ENCODE assay signal across 14 cellular contexts in genomic region chr14:71363961-71364360, GRCh38. TPM values are rescaled to one million over a fixed set of nuclear protein-coding genes. Genes with fewer than 3 reads are reported as not detected.
DNase-seq lines count a peak whose midpoint lies in the region; ATAC-seq and TF ChIP-seq lines count a peak whose summit lies in the region.
"Had no signal": no experiment of that assay in that cellular context is flagged by ENCODE, and none has a peak within 500 bp of the region (broad histone marks: within the 10 kb centered on the region; RNA-seq: fewer than 3 reads in every experiment).

No MANE protein-coding gene starts in this region.

- CTCF ChIA-PET in CD8-positive, alpha-beta T cell (lab: Charles Lee) = no interaction called here

- no peaks in the 10 kb centered on the region for H3K27me3 Mint-ChIP-seq in CD8-positive, alpha-beta T cell (ENCODE audit: low read depth)
- no peaks in the 10 kb centered on the region for H3K27me3 Mint-ChIP-seq in activated T-helper 17 cell treated with anti-CD3 and anti-CD28 coated beads, Interleukin-2, amount 50 U/mL, for 72 hours

- H3K79me2 ChIP-seq in smooth muscle cell (ENCODE audit: low read depth) = peaks cover 89% of the 10 kb centered on the region

- peaks cover 80% of the 10 kb centered on the region for H4K20me1 ChIP-seq in smooth muscle cell (ENCODE audit: low read depth)

- no peaks in the 10 kb centered on the region for H3K36me3 ChIP-seq in CD8-positive, alpha-beta T cell (ENCODE audit: insufficient read depth, low read length)
- no peaks in the 10 kb centered on the region for H3K36me3 ChIP-seq in smooth muscle cell (ENCODE audit: low read depth)
- H3K36me3 ChIP-seq: neural progenitor cell had no signal

- H3K27me3 ChIP-seq in CD8-positive, alpha-beta T cell (ENCODE audit: insufficient read depth, low read length) = no peaks in the 10 kb centered on the region
- no peaks in the 10 kb centered on the region for H3K27me3 ChIP-seq in smooth muscle cell (ENCODE audit: low read depth)
- H3K27me3 ChIP-seq: neural progenitor cell had no signal

- no peak overlapping the region for H3K4me3 ChIP-seq in CD8-positive, alpha-beta T cell (ENCODE audit: low read depth, low read length)
- H3K4me3 ChIP-seq in fibroblast of villous mesenchyme (ENCODE audit: low read depth, low read length) = no peak overlapping the region
- H3K4me3 ChIP-seq in smooth muscle cell = no peak overlapping the region
- H3K4me3 ChIP-seq: neural progenitor cell had no signal

- ATAC-seq in CD8-positive, alpha-beta T cell = no peak
- no peak for ATAC-seq in activated T-helper 17 cell treated with anti-CD3 and anti-CD28 coated beads, Interleukin-2, amount 50 U/mL, for 72 hours (replicated peaks)
- ATAC-seq in GM18907 (IDR thresholded peaks at IDR 0.05; ENCODE audit: unreplicated experiment) = no peak
- no peak for ATAC-seq in GM21723 (IDR thresholded peaks at IDR 0.05; ENCODE audit: unreplicated experiment)

- H3K9me3 Mint-ChIP-seq in CD8-positive, alpha-beta T cell = peaks cover 3% of the 10 kb centered on the region
- peaks cover 4% of the 10 kb centered on the region for H3K9me3 Mint-ChIP-seq in activated T-helper 17 cell treated with anti-CD3 and anti-CD28 coated beads, Interleukin-2, amount 50 U/mL, for 72 hours

- no peak for TF ChIP-seq CTCF in CD8-positive, alpha-beta T cell (IDR thresholded peaks at IDR 0.05)
- no peak for TF ChIP-seq CTCF in fibroblast of villous mesenchyme (IDR thresholded peaks at IDR 0.05; ENCODE audit: insufficient read depth, low read depth, low read length)
- no peak for TF ChIP-seq CTCF in smooth muscle cell (IDR thresholded peaks at IDR 0.05; ENCODE audit: borderline replicate concordance, insufficient read depth, poor library complexity, severe bottlenecking)

- H3K36me3 Mint-ChIP-seq in CD8-positive, alpha-beta T cell = no peaks in the 10 kb centered on the region
- no peaks in the 10 kb centered on the region for H3K36me3 Mint-ChIP-seq in activated T-helper 17 cell treated with anti-CD3 and anti-CD28 coated beads, Interleukin-2, amount 50 U/mL, for 72 hours (ENCODE audit: low read depth)

- no peak overlapping the region for H3K27ac ChIP-seq in CD8-positive, alpha-beta T cell (ENCODE audit: low read depth, low read length)
- H3K27ac ChIP-seq in smooth muscle cell (ENCODE audit: low read depth) = peak overlapping the region; percentile 84
- H3K27ac ChIP-seq: neural progenitor cell had no signal

- H3K4me2 ChIP-seq in smooth muscle cell = peak overlapping the region; percentile 67
- H3K4me2 ChIP-seq: neural progenitor cell had no signal

- peak overlapping the region; percentile 43 for H3K27ac Mint-ChIP-seq in CD8-positive, alpha-beta T cell
- H3K27ac Mint-ChIP-seq in activated T-helper 17 cell treated with anti-CD3 and anti-CD28 coated beads, Interleukin-2, amount 50 U/mL, for 72 hours = no peak overlapping the region
- H3K27ac Mint-ChIP-seq: neural progenitor cell had no signal

- no peak overlapping the region for H3K4me3 Mint-ChIP-seq in CD8-positive, alpha-beta T cell
- H3K4me3 Mint-ChIP-seq in activated T-helper 17 cell treated with anti-CD3 and anti-CD28 coated beads, Interleukin-2, amount 50 U/mL, for 72 hours = peak overlapping the region; percentile 17
- H3K4me3 Mint-ChIP-seq: neural progenitor cell had no signal

- WGBS in smooth muscle cell (ENCODE audit: low lambda C conversion rate) = 14% methylated on average over 3 of the region's 3 CpGs

- no peak overlapping the region for H2AFZ ChIP-seq in smooth muscle cell (ENCODE audit: low read depth)
- H2AFZ ChIP-seq: neural progenitor cell had no signal

- peak overlapping the region; percentile 33 for H3K9ac ChIP-seq in smooth muscle cell (ENCODE audit: low read depth)
- H3K9ac ChIP-seq: neural progenitor cell had no signal

- peaks cover 16% of the 10 kb centered on the region for H3F3A ChIP-seq in smooth muscle cell (ENCODE audit: low read depth)

- POLR2A ChIA-PET in CD8-positive, alpha-beta T cell (lab: Charles Lee) = no interaction called here

- no peak for DNase-seq in CD8-positive, alpha-beta T cell
- peak; percentile 85 for DNase-seq in fibroblast of villous mesenchyme (ENCODE audit: low read depth)
- no peak for DNase-seq in smooth muscle cell (lab: John Stamatoyannopoulos, UW; ENCODE audit: unreplicated experiment)
- no peak for DNase-seq in NCI-H1417 treated with DMSO at 0.1 percent for 48 hours (lab: John Stamatoyannopoulos, UW)
- no peak for DNase-seq in NCI-H2081 treated with DMSO at 0.1 percent for 48 hours (lab: John Stamatoyannopoulos, UW)
- DNase-seq: activated CD8-positive, alpha-beta memory T cell treated with anti-CD3 and anti-CD28 coated beads, Interleukin-2, amount 50 U/mL, for 4 hours; caudate nucleus; DMS79; hypothalamus; NCI-H774 had no signal

- H3K4me1 ChIP-seq in CD8-positive, alpha-beta T cell (ENCODE audit: insufficient read depth, low read length) = no peaks in the 10 kb centered on the region
- peaks cover 33% of the 10 kb centered on the region for H3K4me1 ChIP-seq in smooth muscle cell (ENCODE audit: low read depth)

- no peaks in the 10 kb centered on the region for H3K9me3 ChIP-seq in CD8-positive, alpha-beta T cell (ENCODE audit: low read length)
- no peaks in the 10 kb centered on the region for H3K9me3 ChIP-seq in smooth muscle cell (replicated peaks; ENCODE audit: low read depth)

- intact Hi-C loops in CD8-positive, alpha-beta T cell (cut with DNase I, micrococcal nuclease) = no loop called here

- peaks cover 46% of the 10 kb centered on the region for H3K4me1 Mint-ChIP-seq in CD8-positive, alpha-beta T cell (ENCODE audit: low read depth)
- peaks cover 25% of the 10 kb centered on the region for H3K4me1 Mint-ChIP-seq in activated T-helper 17 cell treated with anti-CD3 and anti-CD28 coated beads, Interleukin-2, amount 50 U/mL, for 72 hours

RNA-seq across cellular contexts. Expression of gene SIPA1L1, which starts 43.7 kb away (rescaled TPM):
- total RNA-seq in CD8-positive, alpha-beta T cell = 10 to 100 TPM; 41.3 to 43.8 TPM
- total RNA-seq in activated T-helper 17 cell treated with anti-CD3 and anti-CD28 coated beads, Interleukin-2, amount 50 U/mL, for 72 hours = 10 to 100 TPM; 43.3 to 51.9 TPM
- total RNA-seq in fibroblast of villous mesenchyme = 32.4 and 52.5 TPM in 2 replicates
- 74.1 and 87.8 TPM in 2 replicates for total RNA-seq in smooth muscle cell
- 74.1 and 90.8 TPM in 2 replicates for polyA plus RNA-seq in smooth muscle cell
